In genomic region chr5:75677607-75678006, GRCh38 we compare ENCODE assay signal across 18 cellular contexts. TPM values are rescaled to one million over a fixed set of nuclear protein-coding genes. Genes with fewer than 3 reads are reported as not detected.
DNase-seq lines count a peak whose midpoint lies in the region; ATAC-seq and TF ChIP-seq lines count a peak whose summit lies in the region.
"Had no signal": no experiment of that assay in that cellular context is flagged by ENCODE, and none has a peak within 500 bp of the region (broad histone marks: within the 10 kb centered on the region; RNA-seq: fewer than 3 reads in every experiment).

No MANE protein-coding gene starts in this region.

- peak overlapping the region; percentile 41 for H3K27ac Mint-ChIP-seq in dendritic cell treated with granulocyte-macrophage colony-stimulating factor and Interleukin-4, amounts not matched to agents 40 ng/mL and 50 ng/mL, for 4 days
- H3K27ac Mint-ChIP-seq in natural killer cell, result peak overlapping the region; percentile 70 to 74

- no peak overlapping the region for H3K4me3 ChIP-seq in SK-N-MC
- H3K4me3 ChIP-seq: left lung, ovary, tibial artery had no signal

- peaks cover 9% of the 10 kb centered on the region for H3K4me1 Mint-ChIP-seq in dendritic cell treated with granulocyte-macrophage colony-stimulating factor and Interleukin-4, amounts not matched to agents 40 ng/mL and 50 ng/mL, for 4 days (ENCODE audit: low read depth)
- H3K4me1 Mint-ChIP-seq in natural killer cell, result peaks cover 12 to 22% of the 10 kb centered on the region in 2 donors

- H3K4me3 Mint-ChIP-seq in dendritic cell treated with granulocyte-macrophage colony-stimulating factor and Interleukin-4, amounts not matched to agents 40 ng/mL and 50 ng/mL, for 4 days, result no peak overlapping the region
- H3K4me3 Mint-ChIP-seq in natural killer cell, result peak overlapping the region; percentile 68

- ATAC-seq in natural killer cell, result peak in 1 of 3 donors; percentile 28
- no peak for ATAC-seq in HG02798 (IDR thresholded peaks at IDR 0.05; ENCODE audit: poor library complexity, unreplicated experiment)
- no peak for ATAC-seq in HG03025 (IDR thresholded peaks at IDR 0.05; ENCODE audit: low FRiP score, unreplicated experiment)
- ATAC-seq: left lung had no signal

- H3K9me3 Mint-ChIP-seq in dendritic cell treated with granulocyte-macrophage colony-stimulating factor and Interleukin-4, amounts not matched to agents 40 ng/mL and 50 ng/mL, for 4 days, result no peaks in the 10 kb centered on the region
- H3K9me3 Mint-ChIP-seq in natural killer cell, result no peaks in the 10 kb centered on the region

- DNase-seq in NCI-H2227 treated with DMSO at 0.1 percent for 48 hours (lab: John Stamatoyannopoulos, UW) (peak; percentile 1), NCI-H2227 (lab: John Stamatoyannopoulos, UW; ENCODE audit: unreplicated experiment) (no peak), SK-N-MC (ENCODE audit: low read depth, low spot score) (no peak), natural killer cell (no peak), NCI-H2029 (lab: John Stamatoyannopoulos, UW) (no peak)
- DNase-seq: caudate nucleus; left lung; NCI-H187 treated with DMSO at 0.1 percent for 48 hours; NCI-H524 treated with DMSO at 0.1 percent for 48 hours; ovary; SHP77 treated with DMSO at 0.1 percent for 48 hours; stimulated activated CD4-positive, alpha-beta T cell treated with anti-CD3 and anti-CD28 coated beads, Interleukin-4, amount 100 ng/mL, for 4 hours; tibial artery had no signal

- intact Hi-C loops in dendritic cell treated with granulocyte-macrophage colony-stimulating factor and Interleukin-4, amounts not matched to agents 40 ng/mL and 50 ng/mL, for 4 days (cut with micrococcal nuclease), result no loop called here
- intact Hi-C loops in natural killer cell (cut with micrococcal nuclease), result loop anchor here (10.0 kb wide), 1 partner anchor 163 kb away; the partner anchor contains the start of genes CERT1 and POLK

- 0 out of 2 replicates have a peak overlapping the region, but pooled peaks have one; percentile 4 for H3K27ac ChIP-seq in SK-N-MC
- H3K27ac ChIP-seq: 22Rv1, C4-2B, left lung, ovary, tibial artery had no signal

- no peaks in the 10 kb centered on the region for H3K9me3 ChIP-seq in SK-N-MC (ENCODE audit: low read depth, low read length)
- H3K9me3 ChIP-seq: left lung, ovary, tibial artery had no signal

- H3K36me3 Mint-ChIP-seq in dendritic cell treated with granulocyte-macrophage colony-stimulating factor and Interleukin-4, amounts not matched to agents 40 ng/mL and 50 ng/mL, for 4 days (ENCODE audit: low read depth), result peaks cover 27% of the 10 kb centered on the region
- H3K36me3 Mint-ChIP-seq in natural killer cell, result peaks cover 6% of the 10 kb centered on the region

- no peak overlapping the region for H3K9ac ChIP-seq in SK-N-MC (ENCODE audit: insufficient read length)

- no peaks in the 10 kb centered on the region for H3K27me3 Mint-ChIP-seq in dendritic cell treated with granulocyte-macrophage colony-stimulating factor and Interleukin-4, amounts not matched to agents 40 ng/mL and 50 ng/mL, for 4 days
- H3K27me3 Mint-ChIP-seq in natural killer cell (ENCODE audit: low read depth in 2 of 2), result no peaks in the 10 kb centered on the region

- no peak for TF ChIP-seq CTCF in natural killer cell (IDR thresholded peaks at IDR 0.05)

- H3K36me3 ChIP-seq in SK-N-MC (ENCODE audit: insufficient read depth, low read length), result peaks cover 18% of the 10 kb centered on the region
- H3K36me3 ChIP-seq: ovary had no signal

RNA-seq across cellular contexts. Expression of gene POC5, which starts 39.6 kb away (rescaled TPM):
- total RNA-seq in natural killer cell, result 10 to 100 TPM; 12.4 to 16.6 (median 12.5) TPM
